18 cellular contexts compared by ENCODE assay signal in genomic region chr1:12163210-12163609, GRCh38. TPM values are rescaled to one million over a fixed set of nuclear protein-coding genes. Genes with fewer than 3 reads are reported as not detected.
A peak's percentile ranks its signal among the peaks of the same experiment; 100 is the strongest.
DNase-seq lines count a peak whose midpoint lies in the region; TF ChIP-seq lines count a peak whose summit lies in the region.
"Had no signal": no experiment of that assay in that cellular context is flagged by ENCODE, and none has a peak within 500 bp of the region (broad histone marks: within the 10 kb centered on the region; RNA-seq: fewer than 3 reads in every experiment).

No MANE protein-coding gene starts in this region.

- peaks cover 12% of the 10 kb centered on the region for H3K36me3 Mint-ChIP-seq in activated naive CD4-positive, alpha-beta T cell treated with anti-CD3 and anti-CD28 coated beads, Interleukin-2, amount 10 ng/mL, durations not matched to agents 7 days and 5 days
- H3K36me3 Mint-ChIP-seq in dendritic cell treated with granulocyte-macrophage colony-stimulating factor and Interleukin-4, amounts not matched to agents 40 ng/mL and 50 ng/mL, for 4 days (ENCODE audit: low read depth), result peaks cover 10% of the 10 kb centered on the region
- peaks cover 9% of the 10 kb centered on the region for H3K36me3 Mint-ChIP-seq in stimulated activated naive CD8-positive, alpha-beta T cell treated with anti-CD3 and anti-CD28 coated beads, Interleukin-15, Interleukin-2, amounts not matched to agents 100 ng/mL and 50 ng/mL, for 24 hours (ENCODE audit: low read depth)
- no peaks in the 10 kb centered on the region for H3K36me3 Mint-ChIP-seq in MCF 10A (ENCODE audit: insufficient read depth, unreplicated experiment)

- CTCF ChIA-PET in activated naive CD4-positive, alpha-beta T cell treated with anti-CD3 and anti-CD28 coated beads, Interleukin-2, amount 10 ng/mL, durations not matched to agents 7 days and 5 days (lab: Charles Lee), result interaction anchor here (1.2 to 2.5 kb wide), 4 partner anchors 13 to 38 kb away, joined by 3 to 22 read pairs (median 8); no protein-coding TSS in a partner anchor
- CTCF ChIA-PET in MCF 10A (lab: Yijun Ruan, JAX), result interaction anchor here (0.7 to 1.4 kb wide), 3 partner anchors 14 to 44 kb away, joined by 3 read pairs; no protein-coding TSS in a partner anchor

- H3K4me3 ChIP-seq in OCI-LY3 (ENCODE audit: low read length), result peak overlapping the region; percentile 59
- H3K4me3 ChIP-seq: breast epithelium, skin epidermis, uterus had no signal

- peaks cover 5% of the 10 kb centered on the region for H3K36me3 ChIP-seq in OCI-LY3 (replicated peaks; ENCODE audit: low read depth, low read length)
- H3K36me3 ChIP-seq: breast epithelium, uterus had no signal

- peak overlapping the region; percentile 82 for H3K4me2 ChIP-seq in OCI-LY3 (ENCODE audit: low read length)

- DNase-seq in activated naive CD4-positive, alpha-beta T cell treated with anti-CD3 and anti-CD28 coated beads, Interleukin-2, amount 10 ng/mL, durations not matched to agents 7 days and 5 days, result no peak
- no peak for DNase-seq in activated naive CD4-positive, alpha-beta T cell (lab: John Stamatoyannopoulos, UW)
- DNase-seq in SIG-M5 treated with dmso at 0.1 percent for 504 hours (lab: John Stamatoyannopoulos, UW; ENCODE audit: unreplicated experiment) (no peak), mucosa of gallbladder (ENCODE audit: low spot score) (no peak), MCF 10A (ENCODE audit: unreplicated experiment) (no peak)
- DNase-seq: activated effector memory CD4-positive, alpha-beta T cell treated with anti-CD3 and anti-CD28 coated beads, Interleukin-2, amount 50 U/mL, for 16 hours; Calu3; GF-D8; hippocampal formation; NCI-H1417; NCI-H2227 treated with DMSO at 0.1 percent for 48 hours; stimulated activated naive CD4-positive, alpha-beta T cell treated with Interleukin-2 at 50 U/mL for 16 hours; uterus had no signal

- POLR2A ChIA-PET in MCF 10A (lab: Yijun Ruan, JAX), result interaction anchor here (0.6 to 0.8 kb wide), 2 partner anchors 17 to 550 kb away, joined by 3 read pairs; no protein-coding TSS in a partner anchor

- peak overlapping the region; percentile 95 for H3K27ac Mint-ChIP-seq in activated naive CD4-positive, alpha-beta T cell treated with anti-CD3 and anti-CD28 coated beads, Interleukin-2, amount 10 ng/mL, durations not matched to agents 7 days and 5 days
- peak overlapping the region; percentile 93 for H3K27ac Mint-ChIP-seq in dendritic cell treated with granulocyte-macrophage colony-stimulating factor and Interleukin-4, amounts not matched to agents 40 ng/mL and 50 ng/mL, for 4 days
- peak overlapping the region; percentile 90 for H3K27ac Mint-ChIP-seq in stimulated activated naive CD8-positive, alpha-beta T cell treated with anti-CD3 and anti-CD28 coated beads, Interleukin-15, Interleukin-2, amounts not matched to agents 100 ng/mL and 50 ng/mL, for 24 hours
- H3K27ac Mint-ChIP-seq in MCF 10A (ENCODE audit: low read depth, unreplicated experiment), result no peak overlapping the region

- intact Hi-C loops in dendritic cell treated with granulocyte-macrophage colony-stimulating factor and Interleukin-4, amounts not matched to agents 40 ng/mL and 50 ng/mL, for 4 days (cut with micrococcal nuclease), result no loop called here
- intact Hi-C loops in MCF 10A (cut with micrococcal nuclease), result no loop called here

- H3K9me3 ChIP-seq in OCI-LY3 (ENCODE audit: insufficient read depth, low read length), result no peaks in the 10 kb centered on the region
- H3K9me3 ChIP-seq: breast epithelium, uterus had no signal

- H3K4me1 Mint-ChIP-seq in activated naive CD4-positive, alpha-beta T cell treated with anti-CD3 and anti-CD28 coated beads, Interleukin-2, amount 10 ng/mL, durations not matched to agents 7 days and 5 days, result peaks cover 87% of the 10 kb centered on the region
- peaks cover 88% of the 10 kb centered on the region for H3K4me1 Mint-ChIP-seq in dendritic cell treated with granulocyte-macrophage colony-stimulating factor and Interleukin-4, amounts not matched to agents 40 ng/mL and 50 ng/mL, for 4 days (ENCODE audit: low read depth)
- peaks cover 84% of the 10 kb centered on the region for H3K4me1 Mint-ChIP-seq in stimulated activated naive CD8-positive, alpha-beta T cell treated with anti-CD3 and anti-CD28 coated beads, Interleukin-15, Interleukin-2, amounts not matched to agents 100 ng/mL and 50 ng/mL, for 24 hours (ENCODE audit: low read depth)
- peaks cover 13% of the 10 kb centered on the region for H3K4me1 Mint-ChIP-seq in MCF 10A (ENCODE audit: insufficient read depth, unreplicated experiment)

- H3K9ac ChIP-seq in OCI-LY3 (ENCODE audit: low read length), result peak overlapping the region; percentile 78

- peaks cover 2% of the 10 kb centered on the region for H3K9me3 Mint-ChIP-seq in activated naive CD4-positive, alpha-beta T cell treated with anti-CD3 and anti-CD28 coated beads, Interleukin-2, amount 10 ng/mL, durations not matched to agents 7 days and 5 days
- no peaks in the 10 kb centered on the region for H3K9me3 Mint-ChIP-seq in dendritic cell treated with granulocyte-macrophage colony-stimulating factor and Interleukin-4, amounts not matched to agents 40 ng/mL and 50 ng/mL, for 4 days
- no peaks in the 10 kb centered on the region for H3K9me3 Mint-ChIP-seq in stimulated activated naive CD8-positive, alpha-beta T cell treated with anti-CD3 and anti-CD28 coated beads, Interleukin-15, Interleukin-2, amounts not matched to agents 100 ng/mL and 50 ng/mL, for 24 hours
- H3K9me3 Mint-ChIP-seq in MCF 10A (ENCODE audit: unreplicated experiment), result no peaks in the 10 kb centered on the region

- peaks cover 8% of the 10 kb centered on the region for H4K20me1 ChIP-seq in OCI-LY3 (ENCODE audit: insufficient read depth, low read length)

- no TSS peak for BruUV-seq in MCF 10A (replicated peaks; lab: Mats Ljungman, UMichigan)

- TF ChIP-seq CTCF in OCI-LY3 (IDR thresholded peaks at IDR 0.05; ENCODE audit: low read depth, low read length), result no peak
- no peak for TF ChIP-seq CTCF in MCF 10A (IDR thresholded peaks at IDR 0.05; ENCODE audit: unreplicated experiment)

- peaks cover 17% of the 10 kb centered on the region for H3K79me2 ChIP-seq in OCI-LY3 (ENCODE audit: low read length)

- peaks cover 83% of the 10 kb centered on the region for H3K4me1 ChIP-seq in OCI-LY3 (ENCODE audit: low read length)
- H3K4me1 ChIP-seq: breast epithelium had no signal

- H2AFZ ChIP-seq in OCI-LY3 (ENCODE audit: low read depth, low read length), result no peak overlapping the region

- H3K27me3 ChIP-seq in OCI-LY3 (ENCODE audit: low read depth, low read length), result no peaks in the 10 kb centered on the region
- H3K27me3 ChIP-seq: breast epithelium, uterus had no signal

- H3K27me3 Mint-ChIP-seq in activated naive CD4-positive, alpha-beta T cell treated with anti-CD3 and anti-CD28 coated beads, Interleukin-2, amount 10 ng/mL, durations not matched to agents 7 days and 5 days, result no peaks in the 10 kb centered on the region
- no peaks in the 10 kb centered on the region for H3K27me3 Mint-ChIP-seq in dendritic cell treated with granulocyte-macrophage colony-stimulating factor and Interleukin-4, amounts not matched to agents 40 ng/mL and 50 ng/mL, for 4 days
- H3K27me3 Mint-ChIP-seq in stimulated activated naive CD8-positive, alpha-beta T cell treated with anti-CD3 and anti-CD28 coated beads, Interleukin-15, Interleukin-2, amounts not matched to agents 100 ng/mL and 50 ng/mL, for 24 hours, result no peaks in the 10 kb centered on the region
- peaks cover 9% of the 10 kb centered on the region for H3K27me3 Mint-ChIP-seq in MCF 10A (ENCODE audit: insufficient read depth, unreplicated experiment)

- peak overlapping the region; percentile 98 for H3K27ac ChIP-seq in OCI-LY3 (ENCODE audit: low read length)

- H3K4me3 Mint-ChIP-seq in activated naive CD4-positive, alpha-beta T cell treated with anti-CD3 and anti-CD28 coated beads, Interleukin-2, amount 10 ng/mL, durations not matched to agents 7 days and 5 days, result no peak overlapping the region
- no peak overlapping the region for H3K4me3 Mint-ChIP-seq in dendritic cell treated with granulocyte-macrophage colony-stimulating factor and Interleukin-4, amounts not matched to agents 40 ng/mL and 50 ng/mL, for 4 days
- H3K4me3 Mint-ChIP-seq in stimulated activated naive CD8-positive, alpha-beta T cell treated with anti-CD3 and anti-CD28 coated beads, Interleukin-15, Interleukin-2, amounts not matched to agents 100 ng/mL and 50 ng/mL, for 24 hours, result peak overlapping the region; percentile 17
- no peak overlapping the region for H3K4me3 Mint-ChIP-seq in MCF 10A (ENCODE audit: unreplicated experiment)

RNA-seq across cellular contexts. Expression of gene TNFRSF1B, which starts 3.6 kb away (rescaled TPM):
- total RNA-seq in mucosa of gallbladder, result 50.4 TPM
- total RNA-seq in MCF 10A (2022), result 0.22 TPM in 1 of 2 replicates, not detected in the other

Comparison
In these comparisons a context has a peak if more than half of its experiments do, and no peak if none do; other contexts are left out.
1. RNA of gene TNFRSF1B, which starts 3.6 kb away (total RNA-seq): 50.4 TPM in mucosa of gallbladder (single experiment); 0.22 TPM in MCF 10A; every median in the first group is over 10 times any median in the second.